Comparison of ENCODE assay signal across 25 cellular contexts in genomic region chr16:88007321-88007731, GRCh38. TPM values are rescaled to one million over a fixed set of nuclear protein-coding genes. Genes with fewer than 3 reads are reported as not detected.
DNase-seq lines count a peak whose midpoint lies in the region; ATAC-seq and TF ChIP-seq lines count a peak whose summit lies in the region.
"Had no signal": no experiment of that assay in that cellular context is flagged by ENCODE, and none has a peak within 500 bp of the region (broad histone marks: within the 10 kb centered on the region; RNA-seq: fewer than 3 reads in every experiment).

No MANE protein-coding gene starts in this region.

- 99% methylated on average over 10 of the region's 10 CpGs for WGBS in mesenchymal stem cell

- H4K8ac ChIP-seq in mesenchymal stem cell (ENCODE audit: low read length) = no peak overlapping the region

- no peak for ATAC-seq in GM21423 (IDR thresholded peaks at IDR 0.05; ENCODE audit: unreplicated experiment)
- ATAC-seq: A549; left lobe of liver; stimulated activated effector memory CD8-positive, alpha-beta T cell treated with anti-CD3 and anti-CD28 coated beads, Interleukin-12 subunit alpha, Interleukin-12 subunit beta, amount 100 ng/mL, for 72 hours had no signal

- peaks cover 15% of the 10 kb centered on the region for H3F3A ChIP-seq in neural progenitor cell (ENCODE audit: low read depth)

- H3K79me2 ChIP-seq in neural progenitor cell (ENCODE audit: low read depth) = peaks cover 3% of the 10 kb centered on the region

- H3K27ac ChIP-seq in caudate nucleus (ENCODE audit: low read depth, low read length) (peak overlapping the region; percentile 6), neural progenitor cell (no peak overlapping the region), mesenchymal stem cell (ENCODE audit: low read length, poor library complexity, severe bottlenecking) (no peak overlapping the region)
- no peak overlapping the region for H3K27ac ChIP-seq in effector memory CD4-positive, alpha-beta T cell (ENCODE audit: insufficient read depth, low read length, poor library complexity, severe bottlenecking)
- H3K27ac ChIP-seq: A549, epithelial cell of prostate, RWPE1, thoracic aorta, vagina had no signal

- no peak for TF ChIP-seq CTCF in neural progenitor cell (IDR thresholded peaks at IDR 0.05)

- H3K27ac Mint-ChIP-seq in neural progenitor cell = peak overlapping the region; percentile 61
- H3K27ac Mint-ChIP-seq: activated naive CD4-positive, alpha-beta T cell treated with anti-CD3 and anti-CD28 coated beads for 36 hours; stimulated activated effector memory CD8-positive, alpha-beta T cell treated with anti-CD3 and anti-CD28 coated beads, Interleukin-12 subunit alpha, Interleukin-12 subunit beta, amount 100 ng/mL, for 72 hours had no signal

- no peak overlapping the region for H2BK5ac ChIP-seq in mesenchymal stem cell (ENCODE audit: low read depth, low read length, poor library complexity, severe bottlenecking)

- H3K4ac ChIP-seq in mesenchymal stem cell (ENCODE audit: low read depth in 1 of 2, low read length in 2 of 2) = no peak overlapping the region

- H3K9me3 ChIP-seq in neural progenitor cell (ENCODE audit: low read depth) = no peaks in the 10 kb centered on the region
- no peaks in the 10 kb centered on the region for H3K9me3 ChIP-seq in effector memory CD4-positive, alpha-beta T cell (ENCODE audit: control insufficient read depth, low read length)
- no peaks in the 10 kb centered on the region for H3K9me3 ChIP-seq in mesenchymal stem cell (ENCODE audit: control insufficient read depth, low read length)
- H3K9me3 ChIP-seq: A549, BE2C, thoracic aorta, vagina had no signal

- no peak overlapping the region for H3K4me3 Mint-ChIP-seq in neural progenitor cell
- H3K4me3 Mint-ChIP-seq: activated naive CD4-positive, alpha-beta T cell treated with anti-CD3 and anti-CD28 coated beads for 36 hours; stimulated activated effector memory CD8-positive, alpha-beta T cell treated with anti-CD3 and anti-CD28 coated beads, Interleukin-12 subunit alpha, Interleukin-12 subunit beta, amount 100 ng/mL, for 72 hours had no signal

- H3K27me3 ChIP-seq in neural progenitor cell (no peaks in the 10 kb centered on the region), mesenchymal stem cell (ENCODE audit: control insufficient read depth in 1 of 2, insufficient read depth in 1 of 2, low read length in 2 of 2) (no peaks in the 10 kb centered on the region)
- no peaks in the 10 kb centered on the region for H3K27me3 ChIP-seq in effector memory CD4-positive, alpha-beta T cell (replicated peaks; ENCODE audit: control insufficient read depth, insufficient read depth, low read length, poor library complexity, severe bottlenecking)
- H3K27me3 ChIP-seq: BE2C, vagina had no signal

- H4K20me1 ChIP-seq in neural progenitor cell (ENCODE audit: low read depth) = no peaks in the 10 kb centered on the region

- no peak overlapping the region for H3K23ac ChIP-seq in mesenchymal stem cell (ENCODE audit: low read length in 2 of 2)

- H3K4me1 Mint-ChIP-seq in neural progenitor cell = peaks cover 10% of the 10 kb centered on the region

- no peaks in the 10 kb centered on the region for H3K9me3 Mint-ChIP-seq in neural progenitor cell
- H3K9me3 Mint-ChIP-seq: activated naive CD4-positive, alpha-beta T cell treated with anti-CD3 and anti-CD28 coated beads for 36 hours; stimulated activated effector memory CD8-positive, alpha-beta T cell treated with anti-CD3 and anti-CD28 coated beads, Interleukin-12 subunit alpha, Interleukin-12 subunit beta, amount 100 ng/mL, for 72 hours had no signal

- H3K9ac ChIP-seq in neural progenitor cell (no peak overlapping the region), mesenchymal stem cell (ENCODE audit: low read length) (no peak overlapping the region)

- H2BK120ac ChIP-seq in mesenchymal stem cell (ENCODE audit: low read depth, low read length) = no peak overlapping the region

- peaks cover 32% of the 10 kb centered on the region for H3K36me3 Mint-ChIP-seq in neural progenitor cell

- H2BK15ac ChIP-seq in mesenchymal stem cell (ENCODE audit: low read depth, poor library complexity, severe bottlenecking) = no peak overlapping the region

- H3K4me3 ChIP-seq in neural progenitor cell (no peak overlapping the region), mesenchymal stem cell (ENCODE audit: insufficient read depth in 1 of 2, low read depth in 1 of 2, low read length in 2 of 2) (no peak overlapping the region)
- no peak overlapping the region for H3K4me3 ChIP-seq in effector memory CD4-positive, alpha-beta T cell (ENCODE audit: insufficient read depth, low read depth, low read length, poor library complexity, severe bottlenecking)
- H3K4me3 ChIP-seq: A549, thoracic aorta, vagina had no signal

- DNase-seq in Ammon's horn (ENCODE audit: low spot score) = peak; percentile 76
- peak in 32 of 61 donors; percentile 2 to 81 (median 32) for DNase-seq in caudate nucleus (lab: John Stamatoyannopoulos, UW)
- peak in 36 of 51 donors; percentile 5 to 75 (median 36) for DNase-seq in hypothalamus (lab: John Stamatoyannopoulos, UW)
- DNase-seq in neural progenitor cell (ENCODE audit: low spot score) = no peak
- no peak for DNase-seq in effector memory CD4-positive, alpha-beta T cell
- no peak for DNase-seq in mesenchymal stem cell
- no peak for DNase-seq in OCI-M1 (lab: John Stamatoyannopoulos, UW)
- DNase-seq: activated naive CD4-positive, alpha-beta T cell treated with anti-CD3 and anti-CD28 coated beads for 36 hours; activated T-cell treated with anti-CD3 and anti-CD28 coated beads, Interleukin-2, amount 50 U/mL, for 48 hours; amniotic stem cell; BE2C; GDM1; NCI-H1048; NCI-H187; NCI-H526; retina; stimulated activated CD4-positive, alpha-beta T cell treated with anti-CD3 and anti-CD28 coated beads, Interleukin-2, amount 100 ng/mL, for 48 hours had no signal

- H2AK5ac ChIP-seq in mesenchymal stem cell (ENCODE audit: low read length, severe bottlenecking) = no peak overlapping the region

- H3K4me1 ChIP-seq in neural progenitor cell (peaks cover 13% of the 10 kb centered on the region), mesenchymal stem cell (ENCODE audit: control insufficient read depth, insufficient read depth, low read depth, low read length) (peaks cover 4% of the 10 kb centered on the region)
- no peaks in the 10 kb centered on the region for H3K4me1 ChIP-seq in effector memory CD4-positive, alpha-beta T cell (ENCODE audit: control insufficient read depth, insufficient read depth, low read length, poor library complexity, severe bottlenecking)
- H3K4me1 ChIP-seq: A549, BE2C, vagina had no signal

- H3K4me2 ChIP-seq in neural progenitor cell (no peak overlapping the region), mesenchymal stem cell (ENCODE audit: low read length, poor library complexity, severe bottlenecking) (no peak overlapping the region)
- H3K4me2 ChIP-seq: A549 had no signal

- H4K91ac ChIP-seq in mesenchymal stem cell (ENCODE audit: low read length) = no peak overlapping the region

- H3K79me1 ChIP-seq in mesenchymal stem cell (replicated peaks; ENCODE audit: low read length, poor library complexity, severe bottlenecking) = peaks cover 33% of the 10 kb centered on the region

- H3K14ac ChIP-seq in mesenchymal stem cell (ENCODE audit: low read length in 2 of 2) = no peak overlapping the region

- H2AFZ ChIP-seq in neural progenitor cell (replicated peaks) (no peak overlapping the region), mesenchymal stem cell (ENCODE audit: low read depth, low read length) (no peak overlapping the region)

- H3K18ac ChIP-seq in mesenchymal stem cell (ENCODE audit: low read depth in 1 of 2, low read length in 2 of 2) = no peak overlapping the region

- no peaks in the 10 kb centered on the region for H3K36me3 ChIP-seq in neural progenitor cell
- peaks cover 47% of the 10 kb centered on the region for H3K36me3 ChIP-seq in effector memory CD4-positive, alpha-beta T cell (ENCODE audit: control insufficient read depth, insufficient read depth, low read length)
- peaks cover 46 to 49% of the 10 kb centered on the region in 2 experiments for H3K36me3 ChIP-seq in mesenchymal stem cell (ENCODE audit: control insufficient read depth in 1 of 2, insufficient read depth in 2 of 2, low read depth in 1 of 2, low read length in 2 of 2)

- H3K27me3 Mint-ChIP-seq in neural progenitor cell (ENCODE audit: insufficient read depth, low read depth) = no peaks in the 10 kb centered on the region

- no peak overlapping the region for H2BK12ac ChIP-seq in mesenchymal stem cell (ENCODE audit: low read length in 2 of 2)

RNA-seq across cellular contexts. Expression of gene BANP, which starts 56.1 kb away (rescaled TPM):
- total RNA-seq in neural progenitor cell (ENCODE audit: low replicate concordance) = 29.0 and 30.4 TPM in 2 replicates
- polyA plus RNA-seq in mesenchymal stem cell (2013, experiment 1 of 2) = 10.8 TPM
- 11.0 TPM for polyA plus RNA-seq in mesenchymal stem cell (2013, experiment 2 of 2)

Comparison
In these comparisons a context has a peak if more than half of its experiments do, and no peak if none do; other contexts are left out.
1. DNase-seq: peak in Ammon's horn (single experiment), caudate nucleus (32 of 61) and hypothalamus (36 of 51); none in neural progenitor cell (single experiment), effector memory CD4-positive, alpha-beta T cell (0 of 3), mesenchymal stem cell (single experiment) and OCI-M1 (single experiment).